ENCODE assay signal across 18 cellular contexts in genomic region chr15:68554716-68555347, GRCh38. TPM values are rescaled to one million over a fixed set of nuclear protein-coding genes. Genes with fewer than 3 reads are reported as not detected.
"Had no signal": no experiment of that assay in that cellular context is flagged by ENCODE, and none has a peak within 500 bp of the region (broad histone marks: within the 10 kb centered on the region; RNA-seq: fewer than 3 reads in every experiment).

No MANE protein-coding gene starts in this region.

- H3K9me3 Mint-ChIP-seq: memory B cell; nephron; stimulated activated naive B cell treated with anti-CD40 and anti-IgM and Interleukin-4, amounts not matched to agents 10 μg/mL and 1 μg/mL and 100 μg/mL, for 72 hours; stimulated activated naive CD8-positive, alpha-beta T cell treated with anti-CD3 and anti-CD28 coated beads, Interleukin-15, Interleukin-2, amounts not matched to agents 100 ng/mL and 50 ng/mL, for 24 hours had no signal

- H3K36me3 ChIP-seq: pancreas, sigmoid colon, thoracic aorta, tibial nerve, upper lobe of right lung, uterus had no signal

- H3K27me3 ChIP-seq: dorsolateral prefrontal cortex, uterus had no signal

- H3K4me3 ChIP-seq: dorsolateral prefrontal cortex, lung, pancreas, sigmoid colon, thoracic aorta, tibial nerve, upper lobe of right lung, uterus had no signal

- FAIRE-seq: colon, frontal cortex, pancreas had no signal

- H3K27ac ChIP-seq: pancreas, sigmoid colon, thoracic aorta, tibial nerve, upper lobe of right lung, uterus had no signal

- H3K9me3 ChIP-seq: pancreas, sigmoid colon, thoracic aorta, tibial nerve, upper lobe of right lung, uterus had no signal

- DNase-seq: left ventricle myocardium superior, occipital lobe, sigmoid colon, upper lobe of right lung had no signal

- H3K36me3 Mint-ChIP-seq: immature natural killer cell; memory B cell; naive thymus-derived CD4-positive, alpha-beta T cell; stimulated activated naive B cell treated with anti-CD40 and anti-IgM and Interleukin-4, amounts not matched to agents 10 μg/mL and 1 μg/mL and 100 μg/mL, for 72 hours had no signal

- H3K4me3 Mint-ChIP-seq: immature natural killer cell; memory B cell; nephron; stimulated activated naive B cell treated with anti-CD40 and anti-IgM and Interleukin-4, amounts not matched to agents 10 μg/mL and 1 μg/mL and 100 μg/mL, for 72 hours; stimulated activated naive CD8-positive, alpha-beta T cell treated with anti-CD3 and anti-CD28 coated beads, Interleukin-15, Interleukin-2, amounts not matched to agents 100 ng/mL and 50 ng/mL, for 24 hours had no signal

- H3K27ac Mint-ChIP-seq: immature natural killer cell; memory B cell; naive thymus-derived CD4-positive, alpha-beta T cell; stimulated activated naive B cell treated with anti-CD40 and anti-IgM and Interleukin-4, amounts not matched to agents 10 μg/mL and 1 μg/mL and 100 μg/mL, for 72 hours; stimulated activated naive CD8-positive, alpha-beta T cell treated with anti-CD3 and anti-CD28 coated beads, Interleukin-15, Interleukin-2, amounts not matched to agents 100 ng/mL and 50 ng/mL, for 24 hours had no signal

RNA-seq across cellular contexts. Expression of gene CORO2B, which starts 24.0 kb away (rescaled TPM):
- polyA plus RNA-seq: immature natural killer cell; naive thymus-derived CD4-positive, alpha-beta T cell had no signal
